Comparison of ENCODE assay signal across 7 cellular contexts in genomic region chr7:65647153-65647964, GRCh38.
DNase-seq lines count a peak whose midpoint lies in the region; ATAC-seq, FAIRE-seq and TF ChIP-seq lines count a peak whose summit lies in the region.
"Not testable (repeated sequence)": the region's sequence is repeated elsewhere in the genome, so short reads cannot be mapped to it uniquely, and the experiment has no call there.

No MANE protein-coding gene starts in this region.

- not testable (repeated sequence) for H3K4me1 ChIP-seq in A549; HCT116 (ENCODE audit: control insufficient read depth in 1 of 2, insufficient read depth in 2 of 2, low read length in 2 of 2); Panc1 (ENCODE audit: control insufficient read depth, insufficient read depth, low read length); K562 (replicated peaks in 1 of 2; ENCODE audit: control insufficient read depth in 2 of 2, insufficient read depth in 2 of 2, low read length in 2 of 2); HepG2 (ENCODE audit: insufficient read depth, low read length); pancreas

- RAD21 ChIA-PET in HCT116 (lab: Charles Lee; ENCODE audit: low non-redundant PET in 1 of 2, low total read pairs in 2 of 2, uncharacterized antibody in 2 of 2, unreplicated experiment in 2 of 2) = not testable (repeated sequence)

- TF ChIP-seq CTCF in A549 (IDR thresholded peaks at IDR 0.05); HCT116 (IDR thresholded peaks at IDR 0.05 in 2 of 3, conservative IDR thresholded peaks at IDR 0.05 in 1 of 3; ENCODE audit: borderline replicate concordance in 1 of 3, insufficient read depth in 1 of 3, low read depth in 2 of 3, low read length in 2 of 3); Panc1 (IDR thresholded peaks at IDR 0.05); K562 (IDR thresholded peaks at IDR 0.05 in 2 of 3, conservative IDR thresholded peaks at IDR 0.05 in 1 of 3; ENCODE audit: insufficient read depth in 2 of 3, low read depth in 1 of 3, low read length in 3 of 3); HepG2 (CRISPR knock-in tag; IDR thresholded peaks at IDR 0.05); pancreas (IDR thresholded peaks at IDR 0.05): not testable (repeated sequence)

- not testable (repeated sequence) for H2AFZ ChIP-seq in HCT116 (ENCODE audit: low read depth, low read length, poor library complexity, severe bottlenecking); K562 (ENCODE audit: low read depth, low read length); HepG2 (ENCODE audit: low read length)

- TF ChIP-seq POLR2A in A549 (IDR thresholded peaks at IDR 0.05; ENCODE audit: low read length); HCT116 (IDR thresholded peaks at IDR 0.05; ENCODE audit: borderline replicate concordance, extremely low read depth, insufficient read depth, insufficient read length); K562 (conservative IDR thresholded peaks at IDR 0.05); HepG2 (IDR thresholded peaks at IDR 0.05; ENCODE audit: insufficient read depth in 1 of 2, low read depth in 2 of 2, low read length in 2 of 2): not testable (repeated sequence)

- not testable (repeated sequence) for H3K27ac ChIP-seq in A549; HCT116 (ENCODE audit: low read depth, low read length); Panc1 (ENCODE audit: low read length); K562 (ENCODE audit: extremely low read depth, low read depth, low read length); HepG2 (ENCODE audit: extremely low read length, insufficient read depth, low read length); pancreas

- not testable (repeated sequence) for H4K20me1 ChIP-seq in HCT116 (ENCODE audit: insufficient read depth); K562 (replicated peaks; ENCODE audit: control insufficient read depth, insufficient read depth, low read length); HepG2 (ENCODE audit: insufficient read depth, low read length)

- not testable (repeated sequence) for BruUV-seq in HCT116 (replicated peaks; lab: Mats Ljungman, UMichigan); Panc1 (replicated peaks; lab: Mats Ljungman, UMichigan); K562 (replicated peaks; lab: Mats Ljungman, UMichigan); HepG2 (replicated peaks; lab: Mats Ljungman, UMichigan)

- H3K36me3 ChIP-seq in HCT116 (ENCODE audit: control insufficient read depth in 1 of 2, insufficient read depth in 2 of 2, low read length in 2 of 2); Panc1 (ENCODE audit: control insufficient read depth, insufficient read depth, low read length); K562 (ENCODE audit: control insufficient read depth, insufficient read depth, low read length); HepG2 (replicated peaks in 1 of 2; ENCODE audit: control insufficient read depth in 1 of 2, insufficient read depth in 2 of 2, low read length in 2 of 2); pancreas: not testable (repeated sequence)

- ATAC-seq in A549 = peak; percentile 68 to 71; a peak in 3 of 6 replicates
- peak; percentile 73 for ATAC-seq in HCT116
- peak; percentile 80 for ATAC-seq in Panc1
- peak; percentile 81 for ATAC-seq in K562
- ATAC-seq in Right ventricle myocardium superior (ENCODE audit: poor library complexity) = peak; percentile 53
- peak; percentile 72 for ATAC-seq in HepG2
- ATAC-seq in pancreas = peak in 3 of 4 donors; percentile 15 to 62 (median 30)

- intact Hi-C loops in HCT116 (cut with micrococcal nuclease); Panc1 (cut with micrococcal nuclease; ENCODE audit: unreplicated experiment); K562 (cut with micrococcal nuclease); Right ventricle myocardium superior (cut with DNase I); HepG2 (cut with micrococcal nuclease; ENCODE audit: unreplicated experiment); pancreas (cut with DNase I): not testable (repeated sequence)

- not testable (repeated sequence) for H3K9me3 ChIP-seq in A549; HCT116 (ENCODE audit: control insufficient read depth in 1 of 2, insufficient read depth in 1 of 2, low read depth in 1 of 2, low read length in 2 of 2); Panc1 (ENCODE audit: control insufficient read depth, insufficient read depth, low read depth, low read length); K562 (replicated peaks; ENCODE audit: control insufficient read depth, insufficient read depth, low read depth, low read length); HepG2 (ENCODE audit: low read length); pancreas

- CTCF ChIA-PET in A549 (lab: Yijun Ruan, JAX); HCT116 (lab: Charles Lee); Panc1 (lab: Charles Lee); K562 (lab: Yijun Ruan, JAX; ENCODE audit: low intra/inter-chr PET ratio); HepG2 (lab: Yijun Ruan, JAX; ENCODE audit: low intra/inter-chr PET ratio, low total read pairs): not testable (repeated sequence)

- POLR2A ChIA-PET in A549 (lab: Yijun Ruan, JAX); HCT116 (lab: Charles Lee); Panc1 (lab: Charles Lee); K562 (lab: Yijun Ruan, JAX); HepG2 (lab: Yijun Ruan, JAX): not testable (repeated sequence)

- no CpG with 5 or more reads among the region's 78 CpGs for WGBS in A549 (ENCODE audit: missing lambda C conversion rate)
- no CpG with 5 or more reads among the region's 78 CpGs for WGBS in K562 (ENCODE audit: insufficient coverage, low coverage, missing lambda C conversion rate)
- no CpG with 5 or more reads among the region's 78 CpGs for WGBS in HepG2 (ENCODE audit: low lambda C conversion rate)
- WGBS in pancreas, 2 donors = no CpG with 5 or more reads among the region's 78 CpGs

- not testable (repeated sequence) for H3K4me3 ChIP-seq in A549; HCT116 (replicated peaks in 1 of 2; ENCODE audit: low read depth in 1 of 2, low read length in 2 of 2); Panc1 (ENCODE audit: low read depth in 2 of 2, low read length in 2 of 2); K562; HepG2 (replicated peaks in 1 of 3; ENCODE audit: insufficient read depth in 1 of 3, low read depth in 2 of 3, low read length in 3 of 3); pancreas

- H3K27me3 ChIP-seq in HCT116 (ENCODE audit: insufficient read depth, low read length); Panc1 (ENCODE audit: control insufficient read depth, insufficient read depth, low read length); K562 (ENCODE audit: control insufficient read depth in 2 of 2, insufficient read depth in 2 of 2, low read length in 2 of 2); HepG2 (ENCODE audit: control insufficient read depth in 1 of 2, insufficient read depth in 2 of 2, low read length in 2 of 2); pancreas: not testable (repeated sequence)

- H3K79me2 ChIP-seq in HCT116 (ENCODE audit: insufficient read depth, low read length); K562 (ENCODE audit: control insufficient read depth, insufficient read depth, low read length); HepG2 (ENCODE audit: insufficient read depth, low read length): not testable (repeated sequence)

- not testable (repeated sequence) for H3K9me1 ChIP-seq in K562 (ENCODE audit: control insufficient read depth, insufficient read depth, low read length)

- DNase-seq in A549 (ENCODE audit: low read depth in 1 of 2, low spot score in 1 of 2); HCT116 (ENCODE audit: low read depth, low spot score); Panc1 (ENCODE audit: low read depth, low spot score); K562 (ENCODE audit: extremely low read depth in 1 of 4, low spot score in 3 of 4); Right ventricle myocardium superior; HepG2 (ENCODE audit: low spot score); pancreas: not testable (repeated sequence)

- not testable (repeated sequence) for FAIRE-seq in A549 (lab: Jason Lieb, UNC); K562 (lab: Jason Lieb, UNC); HepG2 (lab: Jason Lieb, UNC); pancreas (lab: Jason Lieb, UNC)

- H3K9me2 ChIP-seq in HCT116 (ENCODE audit: insufficient read depth) = not testable (repeated sequence)

- not testable (repeated sequence) for H3K4me2 ChIP-seq in A549; HCT116 (ENCODE audit: low read length); K562 (ENCODE audit: insufficient read depth, low read length); HepG2 (ENCODE audit: low read depth, low read length)

- not testable (repeated sequence) for H3K9ac ChIP-seq in HCT116 (ENCODE audit: low read length); K562 (ENCODE audit: insufficient read depth in 1 of 2, low read depth in 2 of 2, low read length in 2 of 2); HepG2 (ENCODE audit: insufficient read depth, low read depth, low read length)

- TF ChIP-seq RAD21 in A549 (conservative IDR thresholded peaks at IDR 0.05 in 1 of 2, IDR thresholded peaks at IDR 0.05 in 1 of 2); HCT116 (IDR thresholded peaks at IDR 0.05; ENCODE audit: low read depth); K562 (CRISPR knock-in tag; conservative IDR thresholded peaks at IDR 0.05 in 1 of 2, IDR thresholded peaks at IDR 0.05 in 1 of 2); HepG2 (CRISPR knock-in tag; IDR thresholded peaks at IDR 0.05): not testable (repeated sequence)

- TF ChIP-seq EP300 in A549 (IDR thresholded peaks at IDR 0.05); K562 (IDR thresholded peaks at IDR 0.05; ENCODE audit: low read length); HepG2 (IDR thresholded peaks at IDR 0.05; ENCODE audit: low read depth in 2 of 2, low read length in 2 of 2); HepG2 (CRISPR knock-in tag; IDR thresholded peaks at IDR 0.05; ENCODE audit: borderline replicate concordance): not testable (repeated sequence)

- in situ Hi-C loops in Panc1 (cut with HindIII; ENCODE audit: low pct_unique_long_range_greater_than_20kb, low sequenced_read_pairs); K562 (cut with MboI); HepG2 (cut with HindIII; ENCODE audit: extremely low pct_ligation_motif_present, low pct_unique_long_range_greater_than_20kb): not testable (repeated sequence)

Comparison
In these comparisons a context has a peak if more than half of its experiments do, and no peak if none do; other contexts are left out.
1. ATAC-seq: peak in every context shown above with its lines; median percentile 81 in K562; 80 in Panc1; 73 in HCT116; 72 in HepG2; 70 in A549; 53 in Right ventricle myocardium superior; 30 in pancreas.